Comparison of ENCODE assay signal across 8 cellular contexts in genomic region chr6:75526502-75527127, GRCh38. TPM values are rescaled to one million over a fixed set of nuclear protein-coding genes. Genes with fewer than 3 reads are reported as not detected.
DNase-seq lines count a peak whose midpoint lies in the region; ATAC-seq and TF ChIP-seq lines count a peak whose summit lies in the region.

No MANE protein-coding gene starts in this region.

- 9 to 20% (median 15%) methylated on average over 4 of the region's 4 CpGs for WGBS in spleen, 5 donors

- H3K4me1 ChIP-seq in spleen: no peaks in the 10 kb centered on the region

- H3K36me3 ChIP-seq in spleen: no peaks in the 10 kb centered on the region

- H3K27me3 Mint-ChIP-seq in T-helper 17 cell: peaks cover 33% of the 10 kb centered on the region

- TF ChIP-seq CTCF in GM12872 (IDR thresholded peaks at IDR 0.05; ENCODE audit: insufficient read depth, low read depth, low read length) (peak; percentile 62), spleen (IDR thresholded peaks at IDR 0.05 in 8 of 11, conservative IDR thresholded peaks at IDR 0.05 in 3 of 11) (peak; percentile 17 to 71 (median 58))

- peaks cover 2% of the 10 kb centered on the region for H3K36me3 Mint-ChIP-seq in T-helper 17 cell (ENCODE audit: low read depth)

- no peaks in the 10 kb centered on the region for H3K9me3 ChIP-seq in T-helper 17 cell (ENCODE audit: control insufficient read depth, low read length, poor library complexity, severe bottlenecking)
- H3K9me3 ChIP-seq in spleen: no peaks in the 10 kb centered on the region

- peaks cover 0 to 18% (median 0%) of the 10 kb centered on the region in 7 donors for H3K27me3 ChIP-seq in spleen (replicated peaks in 1 of 7)

- DNase-seq in NCI-H1417 (lab: John Stamatoyannopoulos, UW) (peak; percentile 43 to 83 (median 67)), T-helper 17 cell (peak in 1 of 3 donors; percentile 41), astrocyte of the hippocampus (ENCODE audit: low read depth, low spot score) (peak; percentile 82), hippocampal formation (lab: John Stamatoyannopoulos, UW) (peak; percentile 31 to 69), spleen (no peak), cerebellar nuclear complex (lab: John Stamatoyannopoulos, UW) (no peak)

- H3K4me3 ChIP-seq in spleen: no peak overlapping the region

- ATAC-seq in HG02571 (IDR thresholded peaks at IDR 0.05; ENCODE audit: unreplicated experiment) (peak; percentile 95), T-helper 17 cell (peak; percentile 87)

- intact Hi-C loops in spleen (cut with DNase I; ENCODE audit: low total_unique reads): loop anchor here (10.0 kb wide), 1 partner anchor 232 kb away; no protein-coding TSS in a partner anchor

- H3K27ac Mint-ChIP-seq in T-helper 17 cell: no peak overlapping the region

- H3K4me3 Mint-ChIP-seq in T-helper 17 cell: no peak overlapping the region

- no peaks in the 10 kb centered on the region for H3K4me1 Mint-ChIP-seq in T-helper 17 cell

- TF ChIP-seq POLR2A in spleen (IDR thresholded peaks at IDR 0.05): no peak

- no peak overlapping the region for H3K27ac ChIP-seq in spleen

RNA-seq across cellular contexts. Expression of gene FILIP1, which starts 33.0 kb away (rescaled TPM):
- total RNA-seq in T-helper 17 cell: under 1 TPM; 0.07 to 0.08 TPM
- under 1 TPM; 0.34 to 0.59 (median 0.43) TPM for total RNA-seq in spleen
- under 1 TPM; 0.11 to 0.22 (median 0.17) TPM for polyA plus RNA-seq in spleen

Comparison
In these comparisons a context has a peak if more than half of its experiments do, and no peak if none do; other contexts are left out.
1. DNase-seq: peak in NCI-H1417 (3 of 3), astrocyte of the hippocampus (single experiment) and hippocampal formation (2 of 2); none in spleen (single experiment) and cerebellar nuclear complex (0 of 2).